8 cellular contexts compared by ENCODE assay signal in genomic region chr6:6008648-6009421, GRCh38. TPM values are rescaled to one million over a fixed set of nuclear protein-coding genes. Genes with fewer than 3 reads are reported as not detected.
DNase-seq lines count a peak whose midpoint lies in the region; ATAC-seq and TF ChIP-seq lines count a peak whose summit lies in the region.

No MANE protein-coding gene starts in this region.

- H3K4me1 ChIP-seq in HUES6 (ENCODE audit: control insufficient read depth, insufficient read depth, low read length) (peaks cover 29% of the 10 kb centered on the region), Panc1 (ENCODE audit: control insufficient read depth, insufficient read depth, low read length) (peaks cover 12% of the 10 kb centered on the region), skeletal muscle tissue (ENCODE audit: control insufficient read depth in 3 of 3, insufficient read depth in 3 of 3, low read length in 3 of 3) (peaks cover 26 to 37% (median 33%) of the 10 kb centered on the region in 3 donors)

- H3K27ac ChIP-seq in HUES6 (ENCODE audit: low read depth, low read length): peak overlapping the region; percentile 60; the same call in 1 of the 2 replicates
- H3K27ac ChIP-seq in Panc1 (ENCODE audit: low read length): no peak overlapping the region
- H3K27ac ChIP-seq in skeletal muscle tissue (ENCODE audit: low read depth, low read length): peak overlapping the region; percentile 83

- H3K9me3 ChIP-seq in HUES6 (ENCODE audit: control insufficient read depth, insufficient read depth, low read depth, low read length): no peaks in the 10 kb centered on the region
- H3K9me3 ChIP-seq in Panc1 (ENCODE audit: control insufficient read depth, insufficient read depth, low read depth, low read length): no peaks in the 10 kb centered on the region
- no peaks in the 10 kb centered on the region for H3K9me3 ChIP-seq in iPS-18c (ENCODE audit: control insufficient read depth, insufficient read depth, low read length)
- no peaks in the 10 kb centered on the region for H3K9me3 ChIP-seq in skeletal muscle tissue (ENCODE audit: control insufficient read depth in 3 of 3, low read length in 3 of 3)

- no TSS peak for BruUV-seq in Panc1 (replicated peaks; lab: Mats Ljungman, UMichigan)

- H3K36me3 ChIP-seq in HUES6 (ENCODE audit: control insufficient read depth, insufficient read depth, low read length) (no peaks in the 10 kb centered on the region), Panc1 (ENCODE audit: control insufficient read depth, insufficient read depth, low read length) (no peaks in the 10 kb centered on the region), skeletal muscle tissue (ENCODE audit: control insufficient read depth in 3 of 3, insufficient read depth in 3 of 3, low read length in 3 of 3) (no peaks in the 10 kb centered on the region)

- peak overlapping the region; percentile 80 for H3K9ac ChIP-seq in HUES6 (ENCODE audit: low read length)
- peak overlapping the region in 2 of 3 donors; percentile 23 to 51 for H3K9ac ChIP-seq in skeletal muscle tissue (ENCODE audit: low read depth in 1 of 3, low read length in 3 of 3)

- in situ Hi-C loops in Panc1 (cut with HindIII; ENCODE audit: low pct_unique_long_range_greater_than_20kb, low sequenced_read_pairs) (no loop called here), astrocyte of the cerebellum (cut with HindIII; ENCODE audit: low sequenced_read_pairs) (no loop called here)

- CTCF ChIA-PET in Panc1 (lab: Charles Lee): interaction anchor here (0.6 kb wide), 1 partner anchor 534 kb away, joined by 6 read pairs; no protein-coding TSS in a partner anchor

- H3K4me3 ChIP-seq in HUES6 (ENCODE audit: low read depth, low read length) (peak overlapping the region; percentile 92), Panc1 (ENCODE audit: low read depth in 2 of 2, low read length in 2 of 2) (peak overlapping the region; percentile 41 to 51), astrocyte of the cerebellum (ENCODE audit: low read depth, low read length) (peak overlapping the region; percentile 38), iPS-18c (ENCODE audit: insufficient read depth, low read depth, low read length) (peak overlapping the region; percentile 53), skeletal muscle tissue (ENCODE audit: low read length in 3 of 3) (peak overlapping the region; percentile 52 to 66 (median 53))

- POLR2A ChIA-PET in Panc1 (lab: Charles Lee): no interaction called here

- peak; percentile 66 for ATAC-seq in GM21390 (IDR thresholded peaks at IDR 0.05; ENCODE audit: unreplicated experiment)
- ATAC-seq in Panc1: peak; percentile 86

- intact Hi-C loops in Panc1 (cut with micrococcal nuclease; ENCODE audit: unreplicated experiment): no loop called here

- H3K27me3 ChIP-seq in HUES6 (ENCODE audit: control insufficient read depth, insufficient read depth, low read length): peaks cover 71% of the 10 kb centered on the region
- peaks cover 36% of the 10 kb centered on the region for H3K27me3 ChIP-seq in Panc1 (ENCODE audit: control insufficient read depth, insufficient read depth, low read length)
- H3K27me3 ChIP-seq in skeletal muscle tissue (ENCODE audit: control insufficient read depth in 3 of 3, insufficient read depth in 3 of 3, low read length in 3 of 3): peaks cover 60 to 77% (median 67%) of the 10 kb centered on the region in 3 donors

- DNase-seq in DMS53 (lab: John Stamatoyannopoulos, UW): peak; percentile 97
- DNase-seq in Panc1 (ENCODE audit: low read depth, low spot score): no peak
- no peak for DNase-seq in astrocyte of the cerebellum (ENCODE audit: low read depth)
- no peak for DNase-seq in HCEC 1CT

- no peak for TF ChIP-seq CTCF in Panc1 (IDR thresholded peaks at IDR 0.05)
- no peak for TF ChIP-seq CTCF in astrocyte of the cerebellum (IDR thresholded peaks at IDR 0.05; ENCODE audit: low read depth, low read length, missing control alignments)

RNA-seq across cellular contexts. Expression of gene NRN1, which starts 2.1 kb away (rescaled TPM):
- total RNA-seq in Panc1 (2021; ENCODE audit: unreplicated experiment) (0.18 TPM), skeletal muscle tissue (13.6 TPM)
- polyA plus RNA-seq in Panc1 (2012; ENCODE audit: insufficient read length): not detected

Comparison
In these comparisons a context has a peak if more than half of its experiments do, and no peak if none do; other contexts are left out.
1. H3K4me3 ChIP-seq: peak in every context shown above with its lines; median percentile 92 in HUES6; 53 in iPS-18c; 53 in skeletal muscle tissue; 46 in Panc1; 38 in astrocyte of the cerebellum.
2. RNA of gene NRN1, which starts 2.1 kb away (total RNA-seq): 13.6 TPM in skeletal muscle tissue (single experiment); 0.18 TPM in Panc1 (single experiment); every median in the first group is over 10 times any median in the second.